12 cellular contexts compared by ENCODE assay signal in genomic region chr12:81468206-81468605, GRCh38.
A peak's percentile ranks its signal among the peaks of the same experiment; 100 is the strongest.
DNase-seq lines count a peak whose midpoint lies in the region; ATAC-seq, FAIRE-seq and TF ChIP-seq lines count a peak whose summit lies in the region.
"Had no signal": no experiment of that assay in that cellular context is flagged by ENCODE, and none has a peak within 500 bp of the region (broad histone marks: within the 10 kb centered on the region; RNA-seq: fewer than 3 reads in every experiment).

No MANE protein-coding gene starts in this region.

- peak; percentile 96 for FAIRE-seq in H54 (lab: Jason Lieb, UNC)
- FAIRE-seq: GM12892 had no signal

- no peaks in the 10 kb centered on the region for H3K27me3 ChIP-seq in A673 (replicated peaks; ENCODE audit: insufficient read depth, low read depth, low read length, poor library complexity)
- no peaks in the 10 kb centered on the region for H3K27me3 ChIP-seq in adipocyte (replicated peaks; ENCODE audit: control insufficient read depth, insufficient read depth, low read length)
- no peaks in the 10 kb centered on the region for H3K27me3 ChIP-seq in right atrium auricular region
- H3K27me3 ChIP-seq: spleen had no signal

- no peak for ATAC-seq in HG03045 (IDR thresholded peaks at IDR 0.05; ENCODE audit: unreplicated experiment)
- ATAC-seq: activated T-cell treated with anti-CD3 and anti-CD28 coated beads, Interleukin-2, amount 50 U/mL, for 4 hours had no signal

- H3K4me1 ChIP-seq in A673 (ENCODE audit: insufficient read depth, low read length, poor library complexity, severe bottlenecking) = peaks cover 16% of the 10 kb centered on the region
- H3K4me1 ChIP-seq in adipocyte (ENCODE audit: control insufficient read depth, insufficient read depth, low read length) = peaks cover 4% of the 10 kb centered on the region
- no peaks in the 10 kb centered on the region for H3K4me1 ChIP-seq in right atrium auricular region
- H3K4me1 ChIP-seq: spleen had no signal

- BruUV-seq in A673 (replicated peaks; lab: Mats Ljungman, UMichigan) = no TSS peak

- TF ChIP-seq CTCF in A673 (conservative IDR thresholded peaks at IDR 0.05; ENCODE audit: low read depth, low read length) (no peak), fibroblast of villous mesenchyme (IDR thresholded peaks at IDR 0.05; ENCODE audit: insufficient read depth, low read depth, low read length) (no peak), right atrium auricular region (IDR thresholded peaks at IDR 0.05) (no peak)

- no peak for TF ChIP-seq POLR2A in H54 (IDR thresholded peaks at IDR 0.05; ENCODE audit: low read depth, low read length)

- no peaks in the 10 kb centered on the region for H3K9me3 ChIP-seq in A673 (ENCODE audit: low read depth, low read length, poor library complexity, severe bottlenecking)
- no peaks in the 10 kb centered on the region for H3K9me3 ChIP-seq in adipocyte (ENCODE audit: control insufficient read depth, low read length)
- H3K9me3 ChIP-seq in right atrium auricular region = no peaks in the 10 kb centered on the region
- H3K9me3 ChIP-seq: spleen had no signal

- CTCF ChIA-PET in A673 (lab: Charles Lee) = no interaction called here

- no peak overlapping the region for H3K9ac ChIP-seq in adipocyte (ENCODE audit: low read length)

- H3K27ac ChIP-seq in A673 (ENCODE audit: low read depth, low read length, poor library complexity, severe bottlenecking) = peak overlapping the region; percentile 38
- no peak overlapping the region for H3K27ac ChIP-seq in right atrium auricular region
- H3K27ac ChIP-seq: spleen had no signal

- no peak overlapping the region for H3K4me3 ChIP-seq in A673 (ENCODE audit: low read depth, low read length, poor library complexity, severe bottlenecking)
- H3K4me3 ChIP-seq in adipocyte (ENCODE audit: low read length) = no peak overlapping the region
- H3K4me3 ChIP-seq in fibroblast of villous mesenchyme (ENCODE audit: low read depth, low read length) = no peak overlapping the region
- no peak overlapping the region for H3K4me3 ChIP-seq in right atrium auricular region
- H3K4me3 ChIP-seq: spleen had no signal

- intact Hi-C loops in A673 (cut with micrococcal nuclease; ENCODE audit: unreplicated experiment) = no loop called here

- POLR2A ChIA-PET in A673 (lab: Charles Lee; ENCODE audit: low non-redundant PET) = interaction anchor here (0.6 to 0.7 kb wide), 2 partner anchors 35 to 42 kb away, joined by 13 to 33 read pairs; no protein-coding TSS in a partner anchor

- no peaks in the 10 kb centered on the region for H3K36me3 ChIP-seq in A673 (ENCODE audit: insufficient read depth, low read length, poor library complexity, severe bottlenecking)
- H3K36me3 ChIP-seq in adipocyte (ENCODE audit: control insufficient read depth, insufficient read depth, low read length, severe bottlenecking) = no peaks in the 10 kb centered on the region
- H3K36me3 ChIP-seq in right atrium auricular region = no peaks in the 10 kb centered on the region
- H3K36me3 ChIP-seq: spleen had no signal

- peak; percentile 79 for DNase-seq in A673 (ENCODE audit: low spot score)
- peak; percentile 2 for DNase-seq in H54 (ENCODE audit: insufficient read length, low spot score)
- DNase-seq in adipocyte (ENCODE audit: low read depth) = peak; percentile 58
- DNase-seq in fibroblast of villous mesenchyme (ENCODE audit: low read depth) = peak; percentile 27
- no peak for DNase-seq in right atrium auricular region (ENCODE audit: low spot score)
- no peak for DNase-seq in GOT3 (lab: John Stamatoyannopoulos, UW)
- DNase-seq in DMS79 treated with DMSO at 0.1 percent for 48 hours (lab: John Stamatoyannopoulos, UW) = no peak
- DNase-seq: activated CD4-positive, alpha-beta T cell treated with anti-CD3 and anti-CD28 coated beads for 1 hour; activated T-cell treated with anti-CD3 and anti-CD28 coated beads, Interleukin-2, amount 50 U/mL, for 4 hours; spleen had no signal

Comparison
In these comparisons a context has a peak if more than half of its experiments do, and no peak if none do; other contexts are left out.
1. DNase-seq: peak in A673 (single experiment), H54 (single experiment), adipocyte (single experiment) and fibroblast of villous mesenchyme (single experiment); none in right atrium auricular region (single experiment), GOT3 (single experiment) and DMS79 treated with DMSO at 0.1 percent for 48 hours (single experiment).